In the genomic region with DNA sequence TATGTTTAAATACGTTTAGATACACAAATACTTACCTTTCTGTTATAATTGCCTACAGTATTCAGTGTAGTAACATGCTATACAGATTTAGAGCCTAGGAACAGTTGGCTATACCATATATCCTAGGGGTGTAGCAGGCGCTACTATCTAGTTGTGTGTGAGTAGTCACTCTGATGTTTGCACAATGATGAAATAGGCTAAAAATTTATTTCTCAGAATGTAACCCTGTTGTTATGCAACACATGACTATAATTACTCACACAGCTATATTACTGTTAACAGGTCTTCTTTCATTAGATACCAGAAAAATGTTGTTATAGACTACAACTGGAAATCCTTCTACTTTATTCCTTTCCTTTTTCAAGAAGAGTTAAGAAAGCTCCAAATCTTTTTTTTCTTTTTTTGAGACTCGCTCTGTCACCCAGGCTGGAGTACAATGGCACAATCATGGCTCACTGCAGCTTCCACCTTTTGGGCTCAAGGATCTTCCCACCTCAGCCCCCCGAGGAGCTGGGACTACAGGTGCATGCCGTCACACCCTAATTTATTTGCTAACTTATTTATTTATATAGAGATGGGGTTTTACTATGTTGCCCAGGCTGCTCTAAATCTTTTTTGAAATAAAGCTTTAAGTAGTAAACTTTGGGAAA, we compare ENCODE assay signal across 10 cellular contexts. TPM values are rescaled to one million over a fixed set of nuclear protein-coding genes. Genes with fewer than 3 reads are reported as not detected.
DNase-seq lines count a peak whose midpoint lies in the region; ATAC-seq, FAIRE-seq and TF ChIP-seq lines count a peak whose summit lies in the region.
"Had no signal": no experiment of that assay in that cellular context is flagged by ENCODE, and none has a peak within 500 bp of the region (broad histone marks: within the 10 kb centered on the region; RNA-seq: fewer than 3 reads in every experiment).

No MANE protein-coding gene starts in this region.

- no peak overlapping the region for H2AK9ac ChIP-seq in IMR-90 (replicated peaks; ENCODE audit: low read depth, low read length, poor library complexity)

- no peak for TF ChIP-seq POLR2A in IMR-90 (IDR thresholded peaks at IDR 0.05; ENCODE audit: low read depth, low read length)

- BruUV-seq in IMR-90 (replicated peaks; lab: Mats Ljungman, UMichigan), result no TSS peak

- no peak overlapping the region for H3K14ac ChIP-seq in IMR-90 (replicated peaks; ENCODE audit: low read depth, low read length)

- H3K4ac ChIP-seq in IMR-90 (ENCODE audit: low read depth, low read length), result no peak overlapping the region

- H3K27me3 ChIP-seq in IMR-90 (ENCODE audit: control insufficient read depth, insufficient read depth, low read length), result no peaks in the 10 kb centered on the region
- no peaks in the 10 kb centered on the region for H3K27me3 ChIP-seq in bronchial epithelial cell (ENCODE audit: control insufficient read depth, insufficient read depth, low read length)
- no peaks in the 10 kb centered on the region for H3K27me3 ChIP-seq in lower lobe of right lung (ENCODE audit: low read depth)

- peaks cover 10 to 15% of the 10 kb centered on the region in 2 experiments for H3K79me1 ChIP-seq in IMR-90 (ENCODE audit: low read depth in 1 of 2, low read length in 2 of 2)

- H3K9me3 ChIP-seq in IMR-90 (ENCODE audit: control insufficient read depth, insufficient read depth, low read length), result no peaks in the 10 kb centered on the region
- H3K9me3 ChIP-seq in lower lobe of right lung, result no peaks in the 10 kb centered on the region

- H3K27ac ChIP-seq in IMR-90 (ENCODE audit: insufficient read depth, low read length), result no peak overlapping the region
- no peak overlapping the region for H3K27ac ChIP-seq in lower lobe of right lung
- H3K27ac ChIP-seq: VCaP had no signal

- DNase-seq in AG09309 (ENCODE audit: low read depth) (peak; percentile 71), IMR-90 (peak; percentile 87), bronchial epithelial cell (ENCODE audit: low read depth) (peak; percentile 97), lower lobe of right lung (no peak), ureter (ENCODE audit: low spot score) (no peak), activated T-cell treated with anti-CD3 and anti-CD28 coated beads for 4 hours (no peak)
- DNase-seq: NCI-H1105 had no signal

- H2AK5ac ChIP-seq in IMR-90 (ENCODE audit: low read depth, low read length), result no peak overlapping the region

- H4K5ac ChIP-seq in IMR-90 (ENCODE audit: low read depth, low read length), result no peak overlapping the region

- dilution Hi-C loops in IMR-90 (cut with HindIII; ENCODE audit: low sequenced_read_pairs, unreplicated experiment), result no loop called here

- peak; percentile 92 for ATAC-seq in IMR-90 (ENCODE audit: low read depth)
- peak; percentile 43 to 82 for ATAC-seq in lower lobe of right lung
- no peak for ATAC-seq in GM18498 (IDR thresholded peaks at IDR 0.05; ENCODE audit: unreplicated experiment)
- no peak for ATAC-seq in GM18520 (IDR thresholded peaks at IDR 0.05; ENCODE audit: unreplicated experiment)

- POLR2A ChIA-PET in IMR-90 (lab: Charles Lee; ENCODE audit: unreplicated experiment), result interaction anchor here (0.5 kb wide), 1 partner anchor 12 kb away, joined by 9 read pairs; no protein-coding TSS in a partner anchor

- H2AFZ ChIP-seq in IMR-90 (replicated peaks; ENCODE audit: low read length, poor library complexity), result no peak overlapping the region

- H2BK5ac ChIP-seq in IMR-90 (ENCODE audit: low read depth, low read length, poor library complexity, severe bottlenecking), result peak overlapping the region; percentile 58

- H3K36me3 ChIP-seq in IMR-90 (ENCODE audit: control insufficient read depth, insufficient read depth, low read length) (peaks cover 29% of the 10 kb centered on the region), bronchial epithelial cell (ENCODE audit: control insufficient read depth, insufficient read depth, low read length) (peaks cover 8% of the 10 kb centered on the region), lower lobe of right lung (peaks cover 87% of the 10 kb centered on the region)

- H3K4me3 ChIP-seq in AG09309 (ENCODE audit: control insufficient read depth, low read depth, low read length) (no peak overlapping the region), IMR-90 (ENCODE audit: insufficient read depth, low read depth, low read length) (no peak overlapping the region), bronchial epithelial cell (ENCODE audit: low read depth, low read length) (no peak overlapping the region), lower lobe of right lung (no peak overlapping the region)

- no peak overlapping the region for H4K91ac ChIP-seq in IMR-90 (ENCODE audit: insufficient read depth, low read depth, low read length)

- peaks cover 6% of the 10 kb centered on the region for H3K4me1 ChIP-seq in IMR-90 (ENCODE audit: control insufficient read depth, insufficient read depth, low read length)
- H3K4me1 ChIP-seq in lower lobe of right lung, result no peaks in the 10 kb centered on the region

- no peak overlapping the region for H2BK120ac ChIP-seq in IMR-90 (ENCODE audit: low read depth, low read length)

- no peak overlapping the region for H2BK20ac ChIP-seq in IMR-90 (ENCODE audit: low read depth, low read length)

- H3K9ac ChIP-seq in IMR-90 (ENCODE audit: low read depth, low read length), result no peak overlapping the region

- no CpG with 5 or more reads among the region's 5 CpGs for WGBS in IMR-90 (ENCODE audit: extremely low coverage in 2 of 2, insufficient read length in 1 of 2), 2 experiments

- in situ Hi-C loops in IMR-90 (cut with MboI; ENCODE audit: low sequenced_read_pairs), result no loop called here

- H3K18ac ChIP-seq in IMR-90 (ENCODE audit: low read depth, low read length), result no peak overlapping the region

- H4K8ac ChIP-seq in IMR-90 (ENCODE audit: low read depth in 2 of 2, low read length in 2 of 2), result no peak overlapping the region

- intact Hi-C loops in IMR-90 (cut with micrococcal nuclease) (no loop called here), lower lobe of right lung (cut with DNase I) (no loop called here)

- H3K56ac ChIP-seq in IMR-90 (ENCODE audit: extremely low read depth, insufficient read depth, low read length), result no peak overlapping the region

- CTCF ChIA-PET in IMR-90 (lab: Yijun Ruan, JAX), result interaction anchor here (0.6 kb wide), 1 partner anchor 34 kb away, joined by 5 read pairs; no protein-coding TSS in a partner anchor

- no peak for FAIRE-seq in bronchial epithelial cell (lab: Jason Lieb, UNC)

- no peak overlapping the region for H3K23ac ChIP-seq in IMR-90 (ENCODE audit: low read depth, low read length)

- H2BK15ac ChIP-seq in IMR-90 (ENCODE audit: low read depth, low read length), result no peak overlapping the region

- H3K4me2 ChIP-seq in IMR-90 (ENCODE audit: low read depth, low read length), result peak overlapping the region; percentile 49; the same call in 1 of the 2 replicates

- no peaks in the 10 kb centered on the region for H4K20me1 ChIP-seq in IMR-90 (ENCODE audit: insufficient read depth, low read length)

- no peak for TF ChIP-seq RAD21 in IMR-90 (IDR thresholded peaks at IDR 0.05; ENCODE audit: low read length)

- peaks cover 6% of the 10 kb centered on the region for H3K9me1 ChIP-seq in IMR-90 (ENCODE audit: insufficient read depth, low read length)

- TF ChIP-seq CTCF in AG09309 (IDR thresholded peaks at IDR 0.05; ENCODE audit: control insufficient read depth, insufficient read depth, low read depth, low read length, missing control alignments) (no peak), IMR-90 (conservative IDR thresholded peaks at IDR 0.05; ENCODE audit: low read depth, low read length) (no peak), bronchial epithelial cell (IDR thresholded peaks at IDR 0.05; ENCODE audit: insufficient read depth, low read length, severe bottlenecking) (no peak), lower lobe of right lung (IDR thresholded peaks at IDR 0.05) (no peak)

TF ChIP-seq in IMR-90, 13 proteins besides CTCF, POLR2A, EP300 and RAD21 (continues in another document):
- TF ChIP-seq MAZ (IDR thresholded peaks at IDR 0.05; ENCODE audit: borderline replicate concordance, low read depth, low read length) (no peak), NFE2L2 (IDR thresholded peaks at IDR 0.05; ENCODE audit: low read depth, low read length) (0 out of 2 replicates have a peak, but pooled peaks have one; percentile 2), MXI1 (IDR thresholded peaks at IDR 0.05; ENCODE audit: borderline replicate concordance, low read depth, low read length) (no peak), SMC3 (IDR thresholded peaks at IDR 0.05; ENCODE audit: low read depth, low read length) (no peak), CEBPB (IDR thresholded peaks at IDR 0.05; ENCODE audit: low read depth, low read length) (peak; percentile 98), FOS (IDR thresholded peaks at IDR 0.05; ENCODE audit: low read depth, low read length) (peak; percentile 43; the same call in 1 of the 2 replicates), RCOR1 (IDR thresholded peaks at IDR 0.05; ENCODE audit: insufficient replicate concordance, low read length) (no peak), RFX5 (IDR thresholded peaks at IDR 0.05; ENCODE audit: low read depth, low read length) (no peak), MAFK (IDR thresholded peaks at IDR 0.05; ENCODE audit: low read depth, low read length) (no peak), BHLHE40 (IDR thresholded peaks at IDR 0.05; ENCODE audit: low read depth, low read length) (peak; percentile 74)
- TF ChIP-seq, protein P1, sequence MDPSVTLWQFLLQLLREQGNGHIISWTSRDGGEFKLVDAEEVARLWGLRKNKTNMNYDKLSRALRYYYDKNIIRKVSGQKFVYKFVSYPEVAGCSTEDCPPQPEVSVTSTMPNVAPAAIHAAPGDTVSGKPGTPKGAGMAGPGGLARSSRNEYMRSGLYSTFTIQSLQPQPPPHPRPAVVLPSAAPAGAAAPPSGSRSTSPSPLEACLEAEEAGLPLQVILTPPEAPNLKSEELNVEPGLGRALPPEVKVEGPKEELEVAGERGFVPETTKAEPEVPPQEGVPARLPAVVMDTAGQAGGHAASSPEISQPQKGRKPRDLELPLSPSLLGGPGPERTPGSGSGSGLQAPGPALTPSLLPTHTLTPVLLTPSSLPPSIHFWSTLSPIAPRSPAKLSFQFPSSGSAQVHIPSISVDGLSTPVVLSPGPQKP (IDR thresholded peaks at IDR 0.05; ENCODE audit: borderline replicate concordance, low read depth, low read length), result no peak
- TF ChIP-seq, protein P2, sequence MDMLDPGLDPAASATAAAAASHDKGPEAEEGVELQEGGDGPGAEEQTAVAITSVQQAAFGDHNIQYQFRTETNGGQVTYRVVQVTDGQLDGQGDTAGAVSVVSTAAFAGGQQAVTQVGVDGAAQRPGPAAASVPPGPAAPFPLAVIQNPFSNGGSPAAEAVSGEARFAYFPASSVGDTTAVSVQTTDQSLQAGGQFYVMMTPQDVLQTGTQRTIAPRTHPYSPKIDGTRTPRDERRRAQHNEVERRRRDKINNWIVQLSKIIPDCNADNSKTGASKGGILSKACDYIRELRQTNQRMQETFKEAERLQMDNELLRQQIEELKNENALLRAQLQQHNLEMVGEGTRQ (IDR thresholded peaks at IDR 0.05; ENCODE audit: low read depth, low read length), result no peak

RNA-seq across cellular contexts. Expression of a gene that starts 48.5 kb away (rescaled TPM):
- total RNA-seq in IMR-90 (2012; rRNA removed) (8.4 and 10.3 TPM in 2 replicates), bronchial epithelial cell (10.0 and 13.1 TPM in 2 replicates), lower lobe of right lung (17.4 TPM), ureter (18.2 TPM)
- 15.8 and 21.9 TPM in 2 replicates for polyA plus RNA-seq in IMR-90 (2012; rRNA removed)
- polyA plus RNA-seq in IMR-90 (2012; cell fraction: cytosol; rRNA removed), result 6.4 and 7.5 TPM in 2 replicates
- 1.9 and 4.9 TPM in 2 replicates for polyA plus RNA-seq in IMR-90 (2012; cell fraction: nucleus; rRNA removed; ENCODE audit: low replicate concordance)

Comparison
In these comparisons a context has a peak if more than half of its experiments do, and no peak if none do; other contexts are left out.
1. DNase-seq: peak in AG09309 (single experiment), IMR-90 (single experiment) and bronchial epithelial cell (single experiment); none in lower lobe of right lung (single experiment), ureter (single experiment) and activated T-cell treated with anti-CD3 and anti-CD28 coated beads for 4 hours (single experiment).
2. ATAC-seq: peak in IMR-90 (single experiment) and lower lobe of right lung (2 of 2); none in GM18498 (single experiment) and GM18520 (single experiment).